Comparison of ENCODE assay signal across 10 cellular contexts in genomic region chr4:153114771-153115321, GRCh38.
A peak's percentile ranks its signal among the peaks of the same experiment; 100 is the strongest.
DNase-seq lines count a peak whose midpoint lies in the region; ATAC-seq, FAIRE-seq and TF ChIP-seq lines count a peak whose summit lies in the region.
"Had no signal": no experiment of that assay in that cellular context is flagged by ENCODE, and none has a peak within 500 bp of the region (broad histone marks: within the 10 kb centered on the region; RNA-seq: fewer than 3 reads in every experiment).

No MANE protein-coding gene starts in this region.

- no peak for FAIRE-seq in K562 (lab: Jason Lieb, UNC)

- peaks cover 20 to 46% of the 10 kb centered on the region in 2 experiments for H3K27me3 ChIP-seq in K562 (ENCODE audit: control insufficient read depth in 2 of 2, insufficient read depth in 2 of 2, low read length in 2 of 2)
- H3K27me3 ChIP-seq in dorsolateral prefrontal cortex, result no peaks in the 10 kb centered on the region
- H3K27me3 ChIP-seq in gastrocnemius medialis, result no peaks in the 10 kb centered on the region
- H3K27me3 ChIP-seq: upper lobe of left lung had no signal

- H3K27ac Mint-ChIP-seq in T-helper 2 cell treated with Interferon-gamma antibody and Interleukin-4, amounts not matched to agents 5 μg/mL and 100 μg/mL, for 36 hours, result no peak overlapping the region

- peaks cover 12% of the 10 kb centered on the region for H3K4me1 Mint-ChIP-seq in T-helper 2 cell treated with Interferon-gamma antibody and Interleukin-4, amounts not matched to agents 5 μg/mL and 100 μg/mL, for 36 hours (ENCODE audit: low read depth)

- WGBS in K562 (ENCODE audit: insufficient coverage, low coverage, missing lambda C conversion rate), result under 1% methylated on average over 11 of the region's 11 CpGs

- no peaks in the 10 kb centered on the region for H4K20me1 ChIP-seq in K562 (replicated peaks; ENCODE audit: control insufficient read depth, insufficient read depth, low read length)

- in situ Hi-C loops in K562 (cut with MboI), result no loop called here
- in situ Hi-C loops in gastrocnemius medialis (cut with MboI; ENCODE audit: low sequenced_read_pairs in 4 of 4), result no loop called here

- no peak overlapping the region for H3K9ac ChIP-seq in K562 (ENCODE audit: insufficient read depth in 1 of 2, low read depth in 2 of 2, low read length in 2 of 2)

- H3K4me2 ChIP-seq in K562 (ENCODE audit: insufficient read depth, low read length), result peak overlapping the region; percentile 14; the same call in 1 of the 2 replicates

- TF ChIP-seq CTCF in K562 (IDR thresholded peaks at IDR 0.05 in 2 of 3, conservative IDR thresholded peaks at IDR 0.05 in 1 of 3; ENCODE audit: insufficient read depth in 2 of 3, low read depth in 1 of 3, low read length in 3 of 3) (no peak), dorsolateral prefrontal cortex (IDR thresholded peaks at IDR 0.05 in 54 of 56, conservative IDR thresholded peaks at IDR 0.05 in 2 of 56; ENCODE audit: low read depth in 1 of 56, partially characterized antibody in 56 of 56) (no peak), gastrocnemius medialis (IDR thresholded peaks at IDR 0.05 in 4 of 5, conservative IDR thresholded peaks at IDR 0.05 in 1 of 5) (no peak)

- BruUV-seq in K562 (replicated peaks; lab: Mats Ljungman, UMichigan), result no TSS peak

- H3K4me3 Mint-ChIP-seq in T-helper 2 cell treated with Interferon-gamma antibody and Interleukin-4, amounts not matched to agents 5 μg/mL and 100 μg/mL, for 36 hours, result no peak overlapping the region

- no peak for TF ChIP-seq POLR2A in K562 (conservative IDR thresholded peaks at IDR 0.05)
- no peak for TF ChIP-seq POLR2A in gastrocnemius medialis (IDR thresholded peaks at IDR 0.05)

- no peaks in the 10 kb centered on the region; a peak in 1 of 5 replicates for H3K4me1 ChIP-seq in K562 (replicated peaks in 1 of 2; ENCODE audit: control insufficient read depth in 2 of 2, insufficient read depth in 2 of 2, low read length in 2 of 2)
- H3K4me1 ChIP-seq in gastrocnemius medialis, result peaks cover 13 to 16% of the 10 kb centered on the region in 2 donors

- no peaks in the 10 kb centered on the region for H3K9me3 Mint-ChIP-seq in T-helper 2 cell treated with Interferon-gamma antibody and Interleukin-4, amounts not matched to agents 5 μg/mL and 100 μg/mL, for 36 hours

- no peaks in the 10 kb centered on the region for H3K79me2 ChIP-seq in K562 (ENCODE audit: control insufficient read depth, insufficient read depth, low read length)

- ATAC-seq in K562 (no peak), gastrocnemius medialis (no peak)

- no peaks in the 10 kb centered on the region for H3K36me3 Mint-ChIP-seq in T-helper 2 cell treated with Interferon-gamma antibody and Interleukin-4, amounts not matched to agents 5 μg/mL and 100 μg/mL, for 36 hours (ENCODE audit: low read depth)

- CTCF ChIA-PET in K562 (lab: Yijun Ruan, JAX; ENCODE audit: low intra/inter-chr PET ratio), result no interaction called here

- TF ChIP-seq RAD21 in K562 (CRISPR knock-in tag; conservative IDR thresholded peaks at IDR 0.05 in 1 of 2, IDR thresholded peaks at IDR 0.05 in 1 of 2), result no peak

- TF ChIP-seq EP300 in K562 (IDR thresholded peaks at IDR 0.05; ENCODE audit: low read length), result no peak

- no peaks in the 10 kb centered on the region for H3K9me3 ChIP-seq in K562 (replicated peaks; ENCODE audit: control insufficient read depth, insufficient read depth, low read depth, low read length)
- H3K9me3 ChIP-seq in gastrocnemius medialis, result no peaks in the 10 kb centered on the region
- H3K9me3 ChIP-seq: upper lobe of left lung had no signal

- peaks cover 13% of the 10 kb centered on the region for H3K27me3 Mint-ChIP-seq in T-helper 2 cell treated with Interferon-gamma antibody and Interleukin-4, amounts not matched to agents 5 μg/mL and 100 μg/mL, for 36 hours (ENCODE audit: low read depth)

- intact Hi-C loops in K562 (cut with micrococcal nuclease) (no loop called here), dorsolateral prefrontal cortex (cut with DNase I) (no loop called here), gastrocnemius medialis (cut with DNase I; ENCODE audit: low total_unique reads) (no loop called here)

- no peaks in the 10 kb centered on the region for H3K36me3 ChIP-seq in K562 (ENCODE audit: control insufficient read depth, insufficient read depth, low read length)
- H3K36me3 ChIP-seq in gastrocnemius medialis, result no peaks in the 10 kb centered on the region
- H3K36me3 ChIP-seq: upper lobe of left lung had no signal

- no peak overlapping the region for H2AFZ ChIP-seq in K562 (ENCODE audit: low read depth, low read length)

- H3K4me3 ChIP-seq in K562, result no peak overlapping the region
- no peak overlapping the region for H3K4me3 ChIP-seq in dorsolateral prefrontal cortex
- H3K4me3 ChIP-seq in gastrocnemius medialis, result no peak overlapping the region

- no peaks in the 10 kb centered on the region for H3K9me1 ChIP-seq in K562 (ENCODE audit: control insufficient read depth, insufficient read depth, low read length)

- H3K27ac ChIP-seq in K562 (ENCODE audit: extremely low read depth, low read depth, low read length) (no peak overlapping the region), dorsolateral prefrontal cortex (no peak overlapping the region), gastrocnemius medialis (no peak overlapping the region)

- POLR2A ChIA-PET in K562 (lab: Yijun Ruan, JAX), result interaction anchor here (1.0 kb wide), 1 partner anchor 267 kb away, joined by 3 read pairs; no protein-coding TSS in a partner anchor

- DNase-seq in COLO829 (ENCODE audit: low spot score), result peak; percentile 82
- DNase-seq in T-helper 2 cell treated with Interferon-gamma antibody and Interleukin-4, amounts not matched to agents 5 μg/mL and 100 μg/mL, for 36 hours (ENCODE audit: low spot score), result peak; percentile 54
- DNase-seq in K562 (ENCODE audit: extremely low read depth in 1 of 4, low spot score in 3 of 4), result no peak
- DNase-seq in renal cortical epithelial cell (ENCODE audit: low read depth), result peak; percentile 67
- no peak for DNase-seq in NCI-H345 treated with DMSO at 0.1 percent for 48 hours (lab: John Stamatoyannopoulos, UW; ENCODE audit: unreplicated experiment)
- no peak for DNase-seq in dorsolateral prefrontal cortex
- no peak for DNase-seq in NCI-H1930 (lab: John Stamatoyannopoulos, UW)
- no peak for DNase-seq in gastrocnemius medialis
- DNase-seq: NCI-H2107 had no signal

TF ChIP-seq in K562, 482 proteins besides CTCF, POLR2A, EP300 and RAD21:
- TF ChIP-seq HOMEZ (CRISPR knock-in tag; IDR thresholded peaks at IDR 0.05), result no peak
- no peak for TF ChIP-seq TFE3 (CRISPR knock-in tag; IDR thresholded peaks at IDR 0.05)
- no peak for TF ChIP-seq SMAD3 (CRISPR knock-in tag; conservative IDR thresholded peaks at IDR 0.05)
- TF ChIP-seq CHCHD3 (CRISPR knock-in tag; IDR thresholded peaks at IDR 0.05), result no peak
- TF ChIP-seq FOSL1 (tag; conservative IDR thresholded peaks at IDR 0.05), result peak; percentile 39; the same call in 1 of the 2 replicates
- TF ChIP-seq SPI1 (IDR thresholded peaks at IDR 0.05; ENCODE audit: borderline replicate concordance, low read depth, low read length), result no peak

Comparison
In these comparisons a context has a peak if more than half of its experiments do, and no peak if none do; other contexts are left out.
1. DNase-seq: peak in COLO829 (single experiment), T-helper 2 cell treated with Interferon-gamma antibody and Interleukin-4, amounts not matched to agents 5 μg/mL and 100 μg/mL, for 36 hours (single experiment) and renal cortical epithelial cell (single experiment); none in K562 (0 of 4), NCI-H345 treated with DMSO at 0.1 percent for 48 hours (single experiment), dorsolateral prefrontal cortex (0 of 10), NCI-H1930 (0 of 2) and gastrocnemius medialis (0 of 2).